In the genomic region with DNA sequence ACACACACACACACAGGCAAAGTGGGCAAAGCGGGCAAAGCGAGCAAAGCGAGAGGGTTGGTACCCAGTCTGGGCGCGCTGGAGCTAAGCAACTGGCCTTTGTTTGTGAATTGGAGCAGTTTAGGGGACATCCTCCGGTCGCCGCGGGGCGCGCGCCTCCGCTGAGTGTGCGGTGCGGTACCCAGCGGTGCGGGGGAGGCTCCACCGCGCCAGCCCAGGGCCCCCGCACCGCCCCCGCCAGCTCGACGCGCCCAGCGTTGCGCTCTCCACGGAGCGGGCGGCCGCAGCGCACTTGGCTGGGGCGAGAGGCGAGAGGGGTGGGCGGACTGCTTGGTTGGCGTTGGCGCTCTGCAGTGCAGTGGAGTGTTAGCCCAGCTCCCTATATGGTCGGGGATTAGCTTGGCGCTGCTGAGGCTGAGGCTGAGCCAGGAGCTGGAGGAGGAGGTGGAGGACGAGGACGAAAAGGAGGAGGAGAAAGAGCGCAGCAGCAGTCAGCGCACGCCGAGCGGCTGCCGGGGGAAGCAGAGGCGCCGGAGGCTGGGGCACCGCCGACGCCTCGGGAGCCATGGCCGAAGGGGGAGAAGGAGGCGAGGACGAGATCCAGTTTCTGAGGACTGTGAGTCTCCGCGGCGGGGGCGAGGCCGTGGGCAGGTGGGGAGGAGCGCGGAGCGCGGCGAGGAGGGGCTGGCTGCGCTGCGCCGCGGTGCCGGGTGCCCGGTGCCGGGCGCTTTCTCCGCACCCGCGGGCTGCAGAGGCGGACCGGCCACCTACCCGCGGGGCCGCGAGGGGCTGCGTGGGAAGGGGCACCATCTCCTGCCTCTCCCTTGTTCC, we compare ENCODE assay signal across 1 cellular context.
TF ChIP-seq lines count a peak whose summit lies in the region.

A gene (plus strand): TSS at position 487 of the 831 bp plus-strand sequence. CDS start 79 bp downstream, at position 566.

TF ChIP-seq in HEK293, 187 proteins besides CTCF, POLR2A, EP300 and RAD21 (continued from another document):
- TF ChIP-seq, protein P1, sequence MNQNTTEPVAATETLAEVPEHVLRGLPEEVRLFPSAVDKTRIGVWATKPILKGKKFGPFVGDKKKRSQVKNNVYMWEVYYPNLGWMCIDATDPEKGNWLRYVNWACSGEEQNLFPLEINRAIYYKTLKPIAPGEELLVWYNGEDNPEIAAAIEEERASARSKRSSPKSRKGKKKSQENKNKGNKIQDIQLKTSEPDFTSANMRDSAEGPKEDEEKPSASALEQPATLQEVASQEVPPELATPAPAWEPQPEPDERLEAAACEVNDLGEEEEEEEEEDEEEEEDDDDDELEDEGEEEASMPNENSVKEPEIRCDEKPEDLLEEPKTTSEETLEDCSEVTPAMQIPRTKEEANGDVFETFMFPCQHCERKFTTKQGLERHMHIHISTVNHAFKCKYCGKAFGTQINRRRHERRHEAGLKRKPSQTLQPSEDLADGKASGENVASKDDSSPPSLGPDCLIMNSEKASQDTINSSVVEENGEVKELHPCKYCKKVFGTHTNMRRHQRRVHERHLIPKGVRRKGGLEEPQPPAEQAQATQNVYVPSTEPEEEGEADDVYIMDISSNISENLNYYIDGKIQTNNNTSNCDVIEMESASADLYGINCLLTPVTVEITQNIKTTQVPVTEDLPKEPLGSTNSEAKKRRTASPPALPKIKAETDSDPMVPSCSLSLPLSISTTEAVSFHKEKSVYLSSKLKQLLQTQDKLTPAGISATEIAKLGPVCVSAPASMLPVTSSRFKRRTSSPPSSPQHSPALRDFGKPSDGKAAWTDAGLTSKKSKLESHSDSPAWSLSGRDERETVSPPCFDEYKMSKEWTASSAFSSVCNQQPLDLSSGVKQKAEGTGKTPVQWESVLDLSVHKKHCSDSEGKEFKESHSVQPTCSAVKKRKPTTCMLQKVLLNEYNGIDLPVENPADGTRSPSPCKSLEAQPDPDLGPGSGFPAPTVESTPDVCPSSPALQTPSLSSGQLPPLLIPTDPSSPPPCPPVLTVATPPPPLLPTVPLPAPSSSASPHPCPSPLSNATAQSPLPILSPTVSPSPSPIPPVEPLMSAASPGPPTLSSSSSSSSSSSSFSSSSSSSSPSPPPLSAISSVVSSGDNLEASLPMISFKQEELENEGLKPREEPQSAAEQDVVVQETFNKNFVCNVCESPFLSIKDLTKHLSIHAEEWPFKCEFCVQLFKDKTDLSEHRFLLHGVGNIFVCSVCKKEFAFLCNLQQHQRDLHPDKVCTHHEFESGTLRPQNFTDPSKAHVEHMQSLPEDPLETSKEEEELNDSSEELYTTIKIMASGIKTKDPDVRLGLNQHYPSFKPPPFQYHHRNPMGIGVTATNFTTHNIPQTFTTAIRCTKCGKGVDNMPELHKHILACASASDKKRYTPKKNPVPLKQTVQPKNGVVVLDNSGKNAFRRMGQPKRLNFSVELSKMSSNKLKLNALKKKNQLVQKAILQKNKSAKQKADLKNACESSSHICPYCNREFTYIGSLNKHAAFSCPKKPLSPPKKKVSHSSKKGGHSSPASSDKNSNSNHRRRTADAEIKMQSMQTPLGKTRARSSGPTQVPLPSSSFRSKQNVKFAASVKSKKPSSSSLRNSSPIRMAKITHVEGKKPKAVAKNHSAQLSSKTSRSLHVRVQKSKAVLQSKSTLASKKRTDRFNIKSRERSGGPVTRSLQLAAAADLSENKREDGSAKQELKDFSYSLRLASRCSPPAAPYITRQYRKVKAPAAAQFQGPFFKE (tag by site-specific recombination; IDR thresholded peaks at IDR 0.05; ENCODE audit: borderline replicate concordance): no peak
- TF ChIP-seq ZNF350 (tag by site-specific recombination; IDR thresholded peaks at IDR 0.05) (no peak), ZBTB8A (tag by site-specific recombination; IDR thresholded peaks at IDR 0.05) (0 out of 2 replicates have a peak, but pooled peaks have one; percentile 28), ZNF654 (tag by site-specific recombination; IDR thresholded peaks at IDR 0.05; ENCODE audit: low read depth) (no peak), EGR2 (tag by site-specific recombination; IDR thresholded peaks at IDR 0.05; ENCODE audit: low read depth) (peak; percentile 89), KLF16 (tag by site-specific recombination; IDR thresholded peaks at IDR 0.05) (0 out of 2 replicates have a peak, but pooled peaks have one; percentile 45), GLI4 (tag by site-specific recombination; IDR thresholded peaks at IDR 0.05) (no peak), ZBTB1 (tag by site-specific recombination; IDR thresholded peaks at IDR 0.05) (no peak), ZNF530 (tag by site-specific recombination; IDR thresholded peaks at IDR 0.05; ENCODE audit: low read depth) (no peak), ZNF621 (tag by site-specific recombination; IDR thresholded peaks at IDR 0.05) (no peak)
- TF ChIP-seq, protein P2, sequence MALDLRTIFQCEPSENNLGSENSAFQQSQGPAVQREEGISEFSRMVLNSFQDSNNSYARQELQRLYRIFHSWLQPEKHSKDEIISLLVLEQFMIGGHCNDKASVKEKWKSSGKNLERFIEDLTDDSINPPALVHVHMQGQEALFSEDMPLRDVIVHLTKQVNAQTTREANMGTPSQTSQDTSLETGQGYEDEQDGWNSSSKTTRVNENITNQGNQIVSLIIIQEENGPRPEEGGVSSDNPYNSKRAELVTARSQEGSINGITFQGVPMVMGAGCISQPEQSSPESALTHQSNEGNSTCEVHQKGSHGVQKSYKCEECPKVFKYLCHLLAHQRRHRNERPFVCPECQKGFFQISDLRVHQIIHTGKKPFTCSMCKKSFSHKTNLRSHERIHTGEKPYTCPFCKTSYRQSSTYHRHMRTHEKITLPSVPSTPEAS (tag by site-specific recombination; IDR thresholded peaks at IDR 0.05): peak; percentile 86
